Comparison of ENCODE assay signal across 21 cellular contexts in the genomic region with DNA sequence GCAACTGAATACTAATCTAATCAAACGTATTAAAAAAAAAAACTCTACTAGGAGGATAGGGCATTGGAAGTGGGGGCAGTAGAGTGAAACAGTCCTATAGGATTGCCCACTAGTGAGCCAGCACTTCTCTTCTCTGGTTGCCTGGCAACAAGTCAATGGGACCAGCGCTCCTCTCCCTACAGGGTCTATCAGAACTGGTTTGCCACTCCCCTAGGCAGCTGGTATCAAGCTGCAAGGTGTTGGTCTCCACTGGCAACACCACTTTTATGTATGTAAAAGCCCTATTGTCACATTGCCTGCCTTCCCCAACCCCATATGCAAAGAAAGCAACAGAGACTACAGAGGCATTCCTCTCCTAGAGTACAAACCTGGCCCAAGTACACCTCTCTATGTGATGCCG.
DNase-seq lines count a peak whose midpoint lies in the region; ATAC-seq, FAIRE-seq and TF ChIP-seq lines count a peak whose summit lies in the region.
"Had no signal": no experiment of that assay in that cellular context is flagged by ENCODE, and none has a peak within 500 bp of the region (broad histone marks: within the 10 kb centered on the region; RNA-seq: fewer than 3 reads in every experiment).

No MANE protein-coding gene starts in this region.

- no peak overlapping the region for H3K23ac ChIP-seq in H1 (ENCODE audit: insufficient read length)

- no peak overlapping the region for H2BK5ac ChIP-seq in H1 (ENCODE audit: low read depth, low read length)

- WGBS in H1 (ENCODE audit: extremely low coverage in 1 of 2, insufficient coverage in 1 of 2, insufficient read length in 1 of 2, insufficient replicate concordance in 2 of 2, low coverage in 1 of 2, low lambda C conversion rate in 2 of 2, missing lambda C conversion rate in 1 of 2), 2 experiments: 53% methylated on average over 3 of the region's 3 CpGs; no CpG with 5 or more reads in 1 of the 2 experiments

- CTCF ChIA-PET in H1 (lab: Charles Lee; ENCODE audit: partially characterized antibody): interaction anchor here (1.0 to 1.4 kb wide), 2 partner anchors 9 to 15 kb away, joined by 3 read pairs; no protein-coding TSS in a partner anchor

- TF ChIP-seq RAD21 in H1 (IDR thresholded peaks at IDR 0.05 in 1 of 2, conservative IDR thresholded peaks at IDR 0.05 in 1 of 2; ENCODE audit: low read depth in 2 of 2, low read length in 2 of 2): no peak

- FAIRE-seq in H1 (lab: Jason Lieb, UNC): no peak
- FAIRE-seq: H54, HTR-8/SVneo, small intestine had no signal

- no peak overlapping the region for H2BK15ac ChIP-seq in H1 (ENCODE audit: low read length)

- no peak for TF ChIP-seq EP300 in H1 (IDR thresholded peaks at IDR 0.05; ENCODE audit: borderline replicate concordance in 1 of 2, low read depth in 2 of 2, low read length in 2 of 2)

- H3K79me2 ChIP-seq in H1 (ENCODE audit: control insufficient read depth in 1 of 2, insufficient read depth in 2 of 2, low read length in 2 of 2): no peaks in the 10 kb centered on the region

- peaks cover 4 to 20% (median 15%) of the 10 kb centered on the region in 4 experiments for H3K4me1 ChIP-seq in H1 (replicated peaks in 1 of 4; ENCODE audit: control insufficient read depth in 3 of 4, insufficient read depth in 4 of 4, low read length in 3 of 4)
- H3K4me1 ChIP-seq: colonic mucosa, left lung, SJCRH30, tibial artery had no signal

- H3K4me2 ChIP-seq in H1 (ENCODE audit: insufficient read depth in 1 of 2, low read depth in 2 of 2, low read length in 2 of 2): peak overlapping the region; percentile 2 to 50; a peak in 2 of 4 replicates

- H3K4me3 ChIP-seq in H7 (ENCODE audit: insufficient read depth, low read depth, low read length) (no peak overlapping the region), H1 (ENCODE audit: extremely low read depth in 1 of 4, insufficient read depth in 2 of 4, low read depth in 3 of 4, low read length in 4 of 4) (no peak overlapping the region)
- H3K4me3 ChIP-seq: colonic mucosa, left lung, SJCRH30, tibial artery had no signal

- H4K8ac ChIP-seq in H1 (ENCODE audit: extremely low read depth, insufficient read depth, low read length): no peak overlapping the region

- H3K36me3 ChIP-seq in H7 (replicated peaks; ENCODE audit: control insufficient read depth, insufficient read depth, low read length) (no peaks in the 10 kb centered on the region), H1 (ENCODE audit: control insufficient read depth in 2 of 4, insufficient read depth in 4 of 4, low read length in 3 of 4) (no peaks in the 10 kb centered on the region)
- H3K36me3 ChIP-seq: colonic mucosa, left lung, SJCRH30, tibial artery had no signal

- H2BK12ac ChIP-seq in H1 (ENCODE audit: low read depth, low read length): peak overlapping the region; percentile 42; the same call in 1 of the 2 replicates

- TF ChIP-seq CTCF in H1 (IDR thresholded peaks at IDR 0.05; ENCODE audit: control extremely low read depth in 1 of 3, insufficient read depth in 1 of 3, low read depth in 1 of 3, low read length in 3 of 3) (no peak), omental fat pad (IDR thresholded peaks at IDR 0.05) (no peak)

- no peak overlapping the region for H2BK120ac ChIP-seq in H1 (replicated peaks; ENCODE audit: low read depth, low read length)

- POLR2A ChIA-PET in H1 (lab: Charles Lee; ENCODE audit: partially characterized antibody): no interaction called here

- no peak overlapping the region for H2AK5ac ChIP-seq in H1 (ENCODE audit: low read depth, low read length)

- no peak for ATAC-seq in HG02884 (IDR thresholded peaks at IDR 0.05; ENCODE audit: unreplicated experiment)
- no peak for ATAC-seq in HG03457 (IDR thresholded peaks at IDR 0.05; ENCODE audit: unreplicated experiment)
- ATAC-seq in omental fat pad (ENCODE audit: low FRiP score): no peak
- ATAC-seq: left lung, Panc1 had no signal

- H3K27me3 ChIP-seq in H7 (ENCODE audit: control insufficient read depth, insufficient read depth, low read length) (no peaks in the 10 kb centered on the region; the same call in 1 of the 2 replicates), H1 (replicated peaks in 1 of 4; ENCODE audit: control insufficient read depth in 3 of 4, extremely low read depth in 1 of 4, insufficient read depth in 3 of 4, low read length in 3 of 4) (no peaks in the 10 kb centered on the region)
- H3K27me3 ChIP-seq: colonic mucosa, left lung, SJCRH30, tibial artery had no signal

- H3K9ac ChIP-seq in H1 (replicated peaks in 1 of 4; ENCODE audit: extremely low read depth in 1 of 4, low read depth in 3 of 4, low read length in 3 of 4): no peak overlapping the region

- H3K9me3 ChIP-seq in H1 (ENCODE audit: insufficient read depth in 2 of 2, low read depth in 1 of 2, low read length in 1 of 2): no peaks in the 10 kb centered on the region
- H3K9me3 ChIP-seq: colonic mucosa, left lung, SJCRH30, tibial artery had no signal

- H4K20me1 ChIP-seq in H1 (replicated peaks in 1 of 2; ENCODE audit: control insufficient read depth in 1 of 2, insufficient read depth in 2 of 2, low read length in 2 of 2): no peaks in the 10 kb centered on the region

- TF ChIP-seq POLR2A in H1 (IDR thresholded peaks at IDR 0.05; ENCODE audit: control extremely low read depth in 1 of 2, low read depth in 2 of 2, low read length in 2 of 2): no peak

- no peak overlapping the region for H3K18ac ChIP-seq in H1 (ENCODE audit: extremely low read depth, low read length)

- no peak overlapping the region for H4K5ac ChIP-seq in H1 (ENCODE audit: insufficient read length, low read depth, low read length)

- H3K23me2 ChIP-seq in H1 (ENCODE audit: low read depth, low read length): no peaks in the 10 kb centered on the region

- no peak overlapping the region for H3K14ac ChIP-seq in H1 (ENCODE audit: insufficient read length)

- no peak overlapping the region for H4K91ac ChIP-seq in H1 (replicated peaks; ENCODE audit: insufficient read length, low read length)

- H2BK20ac ChIP-seq in H1 (ENCODE audit: low read length): no peak overlapping the region

- peak; percentile 74 for DNase-seq in COR-L47 (lab: John Stamatoyannopoulos, UW)
- peak; percentile 50 for DNase-seq in H7
- DNase-seq in NCI-H2227 treated with DMSO at 0.1 percent for 48 hours (lab: John Stamatoyannopoulos, UW): peak; percentile 1
- DNase-seq in H1 (ENCODE audit: low read depth in 1 of 2, low spot score in 2 of 2): peak in 1 of 2 experiments; percentile 39
- DNase-seq in 8988T: no peak
- no peak for DNase-seq in omental fat pad (ENCODE audit: low spot score)
- DNase-seq: activated CD4-positive, alpha-beta T cell treated with anti-CD3 and anti-CD28 coated beads, Interleukin-2, amount 50 U/mL, for 1 hour; activated CD8-positive, alpha-beta memory T cell treated with anti-CD3 and anti-CD28 coated beads, Interleukin-2, amount 50 U/mL, for 48 hours; activated gamma-delta T cell; CD4-positive, CD25-positive, alpha-beta regulatory T cell; colonic mucosa; Kasumi-1; left lung; SJCRH30; small intestine; tibial artery had no signal

- H3K79me1 ChIP-seq in H1 (ENCODE audit: low read depth, low read length): no peaks in the 10 kb centered on the region

- H3K56ac ChIP-seq in H1 (replicated peaks; ENCODE audit: insufficient read length, low read depth, low read length): no peak overlapping the region

- H2AFZ ChIP-seq in H1 (ENCODE audit: low read length): no peak overlapping the region

- no peak overlapping the region for H3K27ac ChIP-seq in H1 (ENCODE audit: low read depth, low read length)
- H3K27ac ChIP-seq: colonic mucosa, left lung, SJCRH30, tibial artery had no signal

- no peak overlapping the region for H3K4ac ChIP-seq in H1 (replicated peaks; ENCODE audit: insufficient read length, low read depth, low read length)

TF ChIP-seq in H1, 55 proteins besides CTCF, POLR2A, EP300 and RAD21:
- TF ChIP-seq TCF12 (IDR thresholded peaks at IDR 0.05; ENCODE audit: low read depth, low read length): 0 out of 2 replicates have a peak, but pooled peaks have one; percentile 50
- TF ChIP-seq BACH1 (IDR thresholded peaks at IDR 0.05; ENCODE audit: low read length): no peak
- TF ChIP-seq RNF2 (IDR thresholded peaks at IDR 0.05; ENCODE audit: borderline replicate concordance, low read depth, low read length, missing control alignments, poor library complexity, severe bottlenecking): no peak

Comparison
In these comparisons a context has a peak if more than half of its experiments do, and no peak if none do; other contexts are left out.
1. DNase-seq: peak in COR-L47 (single experiment), H7 (single experiment) and NCI-H2227 treated with DMSO at 0.1 percent for 48 hours (single experiment); none in 8988T (single experiment) and omental fat pad (single experiment).